Comparison of ENCODE assay signal across 1 cellular context in genomic region chr4:140242357-140243284, GRCh38.
TF ChIP-seq lines count a peak whose summit lies in the region.

No MANE protein-coding gene starts in this region.

TF ChIP-seq in GM12878, 131 proteins besides CTCF, POLR2A, EP300 and RAD21 (continued from another document):
- TF ChIP-seq TCF7 (IDR thresholded peaks at IDR 0.05; ENCODE audit: borderline replicate concordance): no peak
- TF ChIP-seq RUNX3 (IDR thresholded peaks at IDR 0.05; ENCODE audit: low read length): peak; percentile 69
- no peak for TF ChIP-seq TARDBP (IDR thresholded peaks at IDR 0.05; ENCODE audit: borderline replicate concordance)
- TF ChIP-seq MEF2B (IDR thresholded peaks at IDR 0.05; ENCODE audit: partially characterized antibody, poor library complexity, severe bottlenecking): no peak
- TF ChIP-seq ZBTB4 (CRISPR knock-in tag; IDR thresholded peaks at IDR 0.05): no peak
- no peak for TF ChIP-seq STAT1 (conservative IDR thresholded peaks at IDR 0.05)
- peak; percentile 95 for TF ChIP-seq SPI1 (IDR thresholded peaks at IDR 0.05; ENCODE audit: borderline replicate concordance, insufficient read depth, low read depth, low read length)
- TF ChIP-seq ZNF687 (IDR thresholded peaks at IDR 0.05): no peak
- TF ChIP-seq MYC (IDR thresholded peaks at IDR 0.05; ENCODE audit: insufficient read depth, insufficient read length, insufficient replicate concordance, low read length, severe bottlenecking): no peak
- TF ChIP-seq BACH1 (IDR thresholded peaks at IDR 0.05; ENCODE audit: borderline replicate concordance): no peak
- no peak for TF ChIP-seq RAD51 (IDR thresholded peaks at IDR 0.05)
- no peak for TF ChIP-seq PML (IDR thresholded peaks at IDR 0.05; ENCODE audit: low read length)
- no peak for TF ChIP-seq CBFB (IDR thresholded peaks at IDR 0.05; ENCODE audit: low read depth)
- TF ChIP-seq MTA3 (IDR thresholded peaks at IDR 0.05; ENCODE audit: borderline replicate concordance, low read length): no peak
- no peak for TF ChIP-seq RB1 (IDR thresholded peaks at IDR 0.05; ENCODE audit: borderline replicate concordance)
- TF ChIP-seq IKZF2 (IDR thresholded peaks at IDR 0.05): 0 out of 4 replicates have a peak, but pooled peaks of 1 of the 2 experiments have one; percentile 32
- TF ChIP-seq HDGF (IDR thresholded peaks at IDR 0.05): peak; percentile 68; the same call in 1 of the 2 replicates
- TF ChIP-seq ASH2L (IDR thresholded peaks at IDR 0.05; ENCODE audit: borderline replicate concordance, low read depth): no peak
- peak; percentile 48; the same call in 1 of the 2 replicates for TF ChIP-seq EED (IDR thresholded peaks at IDR 0.05; ENCODE audit: low read depth)
